In genomic region chr9:135823036-135823435, GRCh38 we compare ENCODE assay signal across 19 cellular contexts.
DNase-seq lines count a peak whose midpoint lies in the region; ATAC-seq and TF ChIP-seq lines count a peak whose summit lies in the region.
"Had no signal": no experiment of that assay in that cellular context is flagged by ENCODE, and none has a peak within 500 bp of the region (broad histone marks: within the 10 kb centered on the region; RNA-seq: fewer than 3 reads in every experiment).

No MANE protein-coding gene starts in this region.

- peak overlapping the region; percentile 15 for H3K27ac Mint-ChIP-seq in activated T-helper 17 cell treated with anti-CD3 and anti-CD28 coated beads, Interleukin-2, amount 50 U/mL, for 72 hours
- peak overlapping the region; percentile 18 for H3K27ac Mint-ChIP-seq in nephron progenitor cell
- H3K27ac Mint-ChIP-seq in stimulated activated effector memory CD8-positive, alpha-beta T cell treated with anti-CD3 and anti-CD28 coated beads, Interleukin-12 subunit alpha, Interleukin-12 subunit beta, amount 100 ng/mL, for 72 hours = peak overlapping the region; percentile 52
- H3K27ac Mint-ChIP-seq: CD4-positive, CD25-positive, alpha-beta regulatory T cell had no signal

- peaks cover 7% of the 10 kb centered on the region for H3K4me1 Mint-ChIP-seq in activated T-helper 17 cell treated with anti-CD3 and anti-CD28 coated beads, Interleukin-2, amount 50 U/mL, for 72 hours
- H3K4me1 Mint-ChIP-seq in nephron progenitor cell = no peaks in the 10 kb centered on the region
- H3K4me1 Mint-ChIP-seq in stimulated activated effector memory CD8-positive, alpha-beta T cell treated with anti-CD3 and anti-CD28 coated beads, Interleukin-12 subunit alpha, Interleukin-12 subunit beta, amount 100 ng/mL, for 72 hours = peaks cover 12% of the 10 kb centered on the region
- H3K4me1 Mint-ChIP-seq: H9 had no signal

- H3K27me3 Mint-ChIP-seq in activated T-helper 17 cell treated with anti-CD3 and anti-CD28 coated beads, Interleukin-2, amount 50 U/mL, for 72 hours = no peaks in the 10 kb centered on the region
- no peaks in the 10 kb centered on the region for H3K27me3 Mint-ChIP-seq in nephron progenitor cell (ENCODE audit: low read depth, poor library complexity)
- H3K27me3 Mint-ChIP-seq: CD4-positive, CD25-positive, alpha-beta regulatory T cell; CD8-positive, alpha-beta memory T cell had no signal

- no peak for ATAC-seq in activated T-helper 17 cell treated with anti-CD3 and anti-CD28 coated beads, Interleukin-2, amount 50 U/mL, for 72 hours (replicated peaks)
- ATAC-seq in stimulated activated effector memory CD8-positive, alpha-beta T cell treated with anti-CD3 and anti-CD28 coated beads, Interleukin-12 subunit alpha, Interleukin-12 subunit beta, amount 100 ng/mL, for 72 hours = no peak
- ATAC-seq: GM12878, HepG2 had no signal

- DNase-seq in coronary artery (ENCODE audit: low spot score) (peak; percentile 41), nephron progenitor cell (no peak), SHP77 treated with DMSO at 0.1 percent for 48 hours (lab: John Stamatoyannopoulos, UW) (no peak), NCI-H2107 (lab: John Stamatoyannopoulos, UW) (no peak)
- no peak for DNase-seq in stimulated activated effector memory CD8-positive, alpha-beta T cell treated with anti-CD3 and anti-CD28 coated beads, Interleukin-12 subunit alpha, Interleukin-12 subunit beta, amount 100 ng/mL, for 72 hours (ENCODE audit: low spot score in 2 of 2)
- DNase-seq: ACHN; BE2C; C1 segment of cervical spinal cord; CD4-positive, CD25-positive, alpha-beta regulatory T cell; CD8-positive, alpha-beta memory T cell; COR-L47; DMS 273 treated with DMSO at 0.1 percent for 48 hours; DMS53; DND-41; EL; H9 had no signal

- no peak overlapping the region for H3K4me3 ChIP-seq in coronary artery
- H3K4me3 ChIP-seq: GM12878 had no signal

- no peaks in the 10 kb centered on the region for H3K9me3 Mint-ChIP-seq in activated T-helper 17 cell treated with anti-CD3 and anti-CD28 coated beads, Interleukin-2, amount 50 U/mL, for 72 hours
- H3K9me3 Mint-ChIP-seq in nephron progenitor cell = peaks cover 1% of the 10 kb centered on the region
- H3K9me3 Mint-ChIP-seq in stimulated activated effector memory CD8-positive, alpha-beta T cell treated with anti-CD3 and anti-CD28 coated beads, Interleukin-12 subunit alpha, Interleukin-12 subunit beta, amount 100 ng/mL, for 72 hours = no peaks in the 10 kb centered on the region
- H3K9me3 Mint-ChIP-seq: H9 had no signal

- no peak overlapping the region for H3K27ac ChIP-seq in coronary artery

- TF ChIP-seq CTCF in coronary artery (IDR thresholded peaks at IDR 0.05) (no peak), nephron progenitor cell (IDR thresholded peaks at IDR 0.05) (no peak)

- H3K4me3 Mint-ChIP-seq in activated T-helper 17 cell treated with anti-CD3 and anti-CD28 coated beads, Interleukin-2, amount 50 U/mL, for 72 hours = no peak overlapping the region
- H3K4me3 Mint-ChIP-seq in nephron progenitor cell = no peak overlapping the region
- H3K4me3 Mint-ChIP-seq in stimulated activated effector memory CD8-positive, alpha-beta T cell treated with anti-CD3 and anti-CD28 coated beads, Interleukin-12 subunit alpha, Interleukin-12 subunit beta, amount 100 ng/mL, for 72 hours = no peak overlapping the region
- H3K4me3 Mint-ChIP-seq: CD4-positive, CD25-positive, alpha-beta regulatory T cell; CD8-positive, alpha-beta memory T cell; H9 had no signal

- peaks cover 99% of the 10 kb centered on the region for H3K36me3 Mint-ChIP-seq in activated T-helper 17 cell treated with anti-CD3 and anti-CD28 coated beads, Interleukin-2, amount 50 U/mL, for 72 hours (ENCODE audit: low read depth)
- H3K36me3 Mint-ChIP-seq in nephron progenitor cell (ENCODE audit: low read depth) = peaks cover 66% of the 10 kb centered on the region
- peaks cover 85% of the 10 kb centered on the region for H3K36me3 Mint-ChIP-seq in stimulated activated effector memory CD8-positive, alpha-beta T cell treated with anti-CD3 and anti-CD28 coated beads, Interleukin-12 subunit alpha, Interleukin-12 subunit beta, amount 100 ng/mL, for 72 hours
